In genomic region chr1:23368562-23369334, GRCh38 we compare ENCODE assay signal across 1 cellular context.
TF ChIP-seq lines count a peak whose summit lies in the region.

No MANE protein-coding gene starts in this region.

TF ChIP-seq in K562, 482 proteins besides CTCF, POLR2A, EP300 and RAD21 (continued from another document and continues in another):
- TF ChIP-seq MLLT1 (IDR thresholded peaks at IDR 0.05) (peak in 1 of 2 experiments; percentile 51; a peak in 1 of 4 replicates), BRD4 (IDR thresholded peaks at IDR 0.05) (0 out of 2 replicates have a peak, but pooled peaks have one; percentile 54), NBN (IDR thresholded peaks at IDR 0.05; ENCODE audit: low read depth) (peak; percentile 81; the same call in 1 of the 2 replicates), ZNF583 (CRISPR knock-in tag; IDR thresholded peaks at IDR 0.05) (peak; percentile 59; the same call in 1 of the 2 replicates), CHD1 (IDR thresholded peaks at IDR 0.05; ENCODE audit: low read length) (peak; percentile 42), XRCC5 (IDR thresholded peaks at IDR 0.05; ENCODE audit: low read depth, low read length) (no peak), RFX5 (IDR thresholded peaks at IDR 0.05; ENCODE audit: low read depth, low read length) (0 out of 2 replicates have a peak, but pooled peaks have one; percentile 7), ATF2 (CRISPR knock-in tag; IDR thresholded peaks at IDR 0.05) (no peak), ZNF197 (CRISPR knock-in tag; IDR thresholded peaks at IDR 0.05; ENCODE audit: low read depth) (peak; percentile 92; the same call in 1 of the 2 replicates), KDM5B (IDR thresholded peaks at IDR 0.05; ENCODE audit: insufficient replicate concordance, low read depth, low read length) (peak; percentile 62), DMBX1 (CRISPR knock-in tag; IDR thresholded peaks at IDR 0.05; ENCODE audit: borderline replicate concordance) (peak; percentile 83), ETV6 (IDR thresholded peaks at IDR 0.05; ENCODE audit: borderline replicate concordance in 1 of 2, low read depth in 2 of 2, low read length in 1 of 2) (peak in 1 of 2 experiments; percentile 47; a peak in 1 of 4 replicates), ETV6 (CRISPR knock-in tag; IDR thresholded peaks at IDR 0.05; ENCODE audit: borderline replicate concordance) (no peak), CEBPB (tag; IDR thresholded peaks at IDR 0.05) (peak; percentile 90), MXD1 (CRISPR knock-in tag; IDR thresholded peaks at IDR 0.05; ENCODE audit: borderline replicate concordance, poor library complexity, severe bottlenecking) (no peak), USF1 (CRISPR knock-in tag; IDR thresholded peaks at IDR 0.05) (no peak), U2AF2 (optimal IDR thresholded peaks at IDR 0.05; ENCODE audit: low read depth, low read length) (no peak), HNRNPH1 (optimal IDR thresholded peaks at IDR 0.05; ENCODE audit: low read depth, low read length) (no peak), SMAD4 (CRISPR knock-in tag; conservative IDR thresholded peaks at IDR 0.05) (peak; percentile 93), ZNF75A (CRISPR knock-in tag; IDR thresholded peaks at IDR 0.05) (0 out of 2 replicates have a peak, but pooled peaks have one; percentile 58), CTCFL (IDR thresholded peaks at IDR 0.05; ENCODE audit: borderline replicate concordance, insufficient read depth, low read depth, low read length, poor library complexity, severe bottlenecking) (peak; percentile 93), PML (IDR thresholded peaks at IDR 0.05; ENCODE audit: low read length) (peak; percentile 78), NR2F6 (CRISPR knock-in tag; IDR thresholded peaks at IDR 0.05) (0 out of 2 replicates have a peak, but pooled peaks have one; percentile 53), POLR2G (IDR thresholded peaks at IDR 0.05; ENCODE audit: low read depth, low read length) (peak; percentile 94), MBD2 (IDR thresholded peaks at IDR 0.05; ENCODE audit: borderline replicate concordance, low read depth) (peak; percentile 12), ZNF175 (CRISPR knock-in tag; IDR thresholded peaks at IDR 0.05; ENCODE audit: low read depth) (peak; percentile 83), SAP30 (IDR thresholded peaks at IDR 0.05; ENCODE audit: borderline replicate concordance, insufficient read depth, low read depth, low read length, poor library complexity, severe bottlenecking) (peak; percentile 69), ZMIZ1 (IDR thresholded peaks at IDR 0.05; ENCODE audit: low read depth in 2 of 2, low read length in 2 of 2) (0 out of 4 replicates have a peak, but pooled peaks of 1 of the 2 experiments have one; percentile 10), NFE2 (IDR thresholded peaks at IDR 0.05; ENCODE audit: low read depth) (no peak), ZNF395 (CRISPR knock-in tag; IDR thresholded peaks at IDR 0.05) (0 out of 2 replicates have a peak, but pooled peaks have one; percentile 39), ID3 (CRISPR knock-in tag; IDR thresholded peaks at IDR 0.05) (no peak), ID3 (tag; IDR thresholded peaks at IDR 0.05) (no peak; the same call in 1 of the 2 replicates), SP2 (IDR thresholded peaks at IDR 0.05; ENCODE audit: extremely low read depth, low read depth, low read length, poor library complexity, severe bottlenecking) (peak; percentile 18), PRDM10 (IDR thresholded peaks at IDR 0.05; ENCODE audit: partially characterized antibody) (peak; percentile 83), ZHX1 (conservative IDR thresholded peaks at IDR 0.05; ENCODE audit: low read length) (no peak; the same call in 1 of the 2 replicates), FOXM1 (IDR thresholded peaks at IDR 0.05; ENCODE audit: low read depth) (peak; percentile 11; the same call in 1 of the 2 replicates), FOXM1 (CRISPR knock-in tag; IDR thresholded peaks at IDR 0.05; ENCODE audit: low read depth) (0 out of 2 replicates have a peak, but pooled peaks have one; percentile 27), KDM2B (CRISPR knock-in tag; IDR thresholded peaks at IDR 0.05) (no peak), MTA1 (IDR thresholded peaks at IDR 0.05; ENCODE audit: borderline replicate concordance) (peak; percentile 97), POLR2H (tag; IDR thresholded peaks at IDR 0.05; ENCODE audit: low read depth) (peak; percentile 75), GATAD2B (IDR thresholded peaks at IDR 0.05; ENCODE audit: borderline replicate concordance) (peak; percentile 27; the same call in 1 of the 2 replicates)
